In the genomic region with DNA sequence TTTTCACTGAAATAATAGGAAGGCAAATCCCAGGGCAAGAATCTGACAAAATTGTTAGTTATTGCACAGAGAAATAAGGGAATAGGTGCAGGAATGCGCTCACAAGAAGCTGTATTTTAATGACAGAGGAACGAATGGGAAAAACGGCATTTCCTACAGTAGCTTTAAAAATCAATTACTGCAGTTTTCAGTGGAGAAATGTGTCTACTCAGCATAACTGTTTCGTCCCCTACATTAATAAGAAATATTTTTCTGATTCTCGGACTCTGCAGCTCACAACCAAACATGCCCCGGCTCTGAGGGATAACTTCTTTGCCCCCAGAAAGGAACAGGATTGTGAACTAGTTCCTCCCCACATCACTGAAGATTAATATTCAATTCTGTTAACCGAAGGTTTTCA, we compare ENCODE assay signal across 3 cellular contexts.
TF ChIP-seq lines count a peak whose summit lies in the region.

No MANE protein-coding gene starts in this region.

TF ChIP-seq in A549, 52 proteins besides CTCF, POLR2A, EP300 and RAD21:
- TF ChIP-seq, protein P1, sequence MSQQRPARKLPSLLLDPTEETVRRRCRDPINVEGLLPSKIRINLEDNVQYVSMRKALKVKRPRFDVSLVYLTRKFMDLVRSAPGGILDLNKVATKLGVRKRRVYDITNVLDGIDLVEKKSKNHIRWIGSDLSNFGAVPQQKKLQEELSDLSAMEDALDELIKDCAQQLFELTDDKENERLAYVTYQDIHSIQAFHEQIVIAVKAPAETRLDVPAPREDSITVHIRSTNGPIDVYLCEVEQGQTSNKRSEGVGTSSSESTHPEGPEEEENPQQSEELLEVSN (IDR thresholded peaks at IDR 0.05; ENCODE audit: borderline replicate concordance, low read depth), result no peak
- TF ChIP-seq, protein P2, sequence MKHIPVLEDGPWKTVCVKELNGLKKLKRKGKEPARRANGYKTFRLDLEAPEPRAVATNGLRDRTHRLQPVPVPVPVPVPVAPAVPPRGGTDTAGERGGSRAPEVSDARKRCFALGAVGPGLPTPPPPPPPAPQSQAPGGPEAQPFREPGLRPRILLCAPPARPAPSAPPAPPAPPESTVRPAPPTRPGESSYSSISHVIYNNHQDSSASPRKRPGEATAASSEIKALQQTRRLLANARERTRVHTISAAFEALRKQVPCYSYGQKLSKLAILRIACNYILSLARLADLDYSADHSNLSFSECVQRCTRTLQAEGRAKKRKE (CRISPR knock-in tag; IDR thresholded peaks at IDR 0.05; ENCODE audit: low read depth), result no peak
- TF ChIP-seq BHLHE40 (IDR thresholded peaks at IDR 0.05; ENCODE audit: low read depth, low read length) (no peak), PHF8 (IDR thresholded peaks at IDR 0.05; ENCODE audit: borderline replicate concordance, low read depth) (no peak), MAFK (IDR thresholded peaks at IDR 0.05; ENCODE audit: partially characterized antibody) (peak; percentile 89), CHD2 (IDR thresholded peaks at IDR 0.05; ENCODE audit: low read length, partially characterized antibody) (no peak), CHD4 (IDR thresholded peaks at IDR 0.05; ENCODE audit: borderline replicate concordance) (no peak)

TF ChIP-seq in IMR-90, 13 proteins besides CTCF, POLR2A, EP300 and RAD21:
- TF ChIP-seq MAFK (IDR thresholded peaks at IDR 0.05; ENCODE audit: low read depth, low read length) (peak; percentile 94), RFX5 (IDR thresholded peaks at IDR 0.05; ENCODE audit: low read depth, low read length) (no peak)

TF ChIP-seq in H1, 55 proteins besides CTCF, POLR2A, EP300 and RAD21:
- peak; percentile 66 for TF ChIP-seq MAFK (IDR thresholded peaks at IDR 0.05; ENCODE audit: low read depth, low read length)
- TF ChIP-seq, protein P3, sequence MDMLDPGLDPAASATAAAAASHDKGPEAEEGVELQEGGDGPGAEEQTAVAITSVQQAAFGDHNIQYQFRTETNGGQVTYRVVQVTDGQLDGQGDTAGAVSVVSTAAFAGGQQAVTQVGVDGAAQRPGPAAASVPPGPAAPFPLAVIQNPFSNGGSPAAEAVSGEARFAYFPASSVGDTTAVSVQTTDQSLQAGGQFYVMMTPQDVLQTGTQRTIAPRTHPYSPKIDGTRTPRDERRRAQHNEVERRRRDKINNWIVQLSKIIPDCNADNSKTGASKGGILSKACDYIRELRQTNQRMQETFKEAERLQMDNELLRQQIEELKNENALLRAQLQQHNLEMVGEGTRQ (IDR thresholded peaks at IDR 0.05; ENCODE audit: low read length), result no peak
